26 cellular contexts compared by ENCODE assay signal in genomic region chr5:34061993-34062392, GRCh38.
"Had no signal": no experiment of that assay in that cellular context is flagged by ENCODE, and none has a peak within 500 bp of the region (broad histone marks: within the 10 kb centered on the region; RNA-seq: fewer than 3 reads in every experiment).

No MANE protein-coding gene starts in this region.

- H3K9ac ChIP-seq: KMS-11 had no signal

- H3K9me3 Mint-ChIP-seq: activated naive CD8-positive, alpha-beta T cell treated with anti-CD3 and anti-CD28 coated beads for 36 hours had no signal

- H3K36me3 ChIP-seq: MG63 had no signal

- H3K4me2 ChIP-seq: KMS-11 had no signal

- H3K4me3 Mint-ChIP-seq: activated B cell treated with CpG ODN at 0.5 μM for 24 hours; activated CD4-positive, alpha-beta memory T cell treated with anti-CD3 and anti-CD28 coated beads, Interleukin-2, amount 10 ng/mL, durations not matched to agents 7 days and 5 days; activated naive CD4-positive, alpha-beta T cell treated with anti-CD3 and anti-CD28 coated beads, Interleukin-2, amount 10 ng/mL, durations not matched to agents 7 days and 5 days; activated naive CD8-positive, alpha-beta T cell treated with anti-CD3 and anti-CD28 coated beads for 36 hours; activated T-cell treated with anti-CD3 and anti-CD28 coated beads, Interleukin-2, amount 50 U/mL, for 72 hours; T-helper 17 cell had no signal

- ATAC-seq: activated T-cell treated with anti-CD3 and anti-CD28 coated beads, Interleukin-2, amount 50 U/mL, for 72 hours; T-helper 17 cell had no signal

- H3K4me1 Mint-ChIP-seq: activated B cell treated with CpG ODN at 0.5 μM for 24 hours; activated CD4-positive, alpha-beta memory T cell treated with anti-CD3 and anti-CD28 coated beads, Interleukin-2, amount 10 ng/mL, durations not matched to agents 7 days and 5 days; activated naive CD4-positive, alpha-beta T cell treated with anti-CD3 and anti-CD28 coated beads, Interleukin-2, amount 10 ng/mL, durations not matched to agents 7 days and 5 days; activated naive CD8-positive, alpha-beta T cell treated with anti-CD3 and anti-CD28 coated beads for 36 hours had no signal

- H3K27ac Mint-ChIP-seq: activated B cell treated with CpG ODN at 0.5 μM for 24 hours; activated CD4-positive, alpha-beta memory T cell treated with anti-CD3 and anti-CD28 coated beads, Interleukin-2, amount 10 ng/mL, durations not matched to agents 7 days and 5 days; activated naive CD4-positive, alpha-beta T cell treated with anti-CD3 and anti-CD28 coated beads, Interleukin-2, amount 10 ng/mL, durations not matched to agents 7 days and 5 days; activated naive CD8-positive, alpha-beta T cell treated with anti-CD3 and anti-CD28 coated beads for 36 hours; activated T-cell treated with anti-CD3 and anti-CD28 coated beads, Interleukin-2, amount 50 U/mL, for 72 hours; activated T-helper 2 cell treated with anti-CD3 and anti-CD28 coated beads, Interferon-gamma antibody, Interleukin-2, Interleukin-4, amounts not matched to agents 10 μg/mL and 5 μg/mL and 100 μg/mL, durations not matched to agents 14 hours and 24 hours and 36 hours; T-helper 17 cell had no signal

- DNase-seq: activated B cell treated with CpG ODN at 0.5 μM for 24 hours; activated CD4-positive, alpha-beta memory T cell treated with anti-CD3 and anti-CD28 coated beads, Interleukin-2, amount 10 ng/mL, durations not matched to agents 7 days and 5 days; activated CD4-positive, alpha-beta T cell treated with anti-CD3 and anti-CD28 coated beads for 1 hour; activated CD4-positive, alpha-beta T cell treated with anti-CD3 and anti-CD28 coated beads, Interleukin-2, amount 50 U/mL, for 1 hour; activated gamma-delta T cell treated with Interleukin-2 at 50 U/mL for 16 hours; activated naive CD4-positive, alpha-beta T cell treated with anti-CD3 and anti-CD28 coated beads, Interleukin-2, amount 10 ng/mL, durations not matched to agents 7 days and 5 days; activated naive CD8-positive, alpha-beta T cell treated with anti-CD3 and anti-CD28 coated beads for 36 hours; activated T-cell treated with anti-CD3 and anti-CD28 coated beads for 4 hours; activated T-cell treated with anti-CD3 and anti-CD28 coated beads, Interleukin-2, amount 50 U/mL, for 72 hours; anterior cingulate cortex; caudate nucleus; MG63; MV-4-11; NCI-H1092 treated with DMSO at 0.1 percent for 48 hours; NCI-H1417 treated with DMSO at 0.1 percent for 48 hours; NCI-H1694; NCI-H2029; NCI-H2107; NCI-H2171 treated with DMSO at 0.1 percent for 48 hours; NCI-H526; NCI-H82; SIG-M5; T-helper 17 cell; T-helper 9 cell had no signal

- H3K27me3 Mint-ChIP-seq: activated B cell treated with CpG ODN at 0.5 μM for 24 hours; activated CD4-positive, alpha-beta memory T cell treated with anti-CD3 and anti-CD28 coated beads, Interleukin-2, amount 10 ng/mL, durations not matched to agents 7 days and 5 days; activated naive CD4-positive, alpha-beta T cell treated with anti-CD3 and anti-CD28 coated beads, Interleukin-2, amount 10 ng/mL, durations not matched to agents 7 days and 5 days; activated naive CD8-positive, alpha-beta T cell treated with anti-CD3 and anti-CD28 coated beads for 36 hours; T-helper 17 cell had no signal

- H3K9me3 ChIP-seq: MG63 had no signal

- H3K4me3 ChIP-seq: MG63 had no signal

- H3K27ac ChIP-seq: KMS-11 had no signal

- H3K27me3 ChIP-seq: MG63 had no signal
